In genomic region chr6:106884576-106884975, GRCh38 we compare ENCODE assay signal across 15 cellular contexts.
A peak's percentile ranks its signal among the peaks of the same experiment; 100 is the strongest.
DNase-seq lines count a peak whose midpoint lies in the region; ATAC-seq, FAIRE-seq and TF ChIP-seq lines count a peak whose summit lies in the region.
"Had no signal": no experiment of that assay in that cellular context is flagged by ENCODE, and none has a peak within 500 bp of the region (broad histone marks: within the 10 kb centered on the region; RNA-seq: fewer than 3 reads in every experiment).

No MANE protein-coding gene starts in this region.

- no peak overlapping the region for H3K9ac ChIP-seq in K562 (ENCODE audit: insufficient read depth in 1 of 2, low read depth in 2 of 2, low read length in 2 of 2)

- no peaks in the 10 kb centered on the region for H3K36me3 Mint-ChIP-seq in Caco-2 (ENCODE audit: insufficient read depth, unreplicated experiment)
- peaks cover 3% of the 10 kb centered on the region for H3K36me3 Mint-ChIP-seq in type B pancreatic cell
- H3K36me3 Mint-ChIP-seq: CD4-positive, CD25-positive, alpha-beta regulatory T cell had no signal

- no peak for DNase-seq in Caco-2
- no peak for DNase-seq in K562 (ENCODE audit: extremely low read depth in 1 of 4, low spot score in 3 of 4)
- no peak for DNase-seq in esophagus squamous epithelium (lab: John Stamatoyannopoulos, UW)
- DNase-seq in type B pancreatic cell (ENCODE audit: extremely low spot score, unreplicated experiment): no peak
- no peak for DNase-seq in gastrocnemius medialis
- no peak for DNase-seq in epidermal melanocyte (ENCODE audit: insufficient read length, low spot score)
- no peak for DNase-seq in activated gamma-delta T cell (lab: John Stamatoyannopoulos, UW)
- DNase-seq: C1 segment of cervical spinal cord; CD4-positive, CD25-positive, alpha-beta regulatory T cell; DMS79; GDM1; H7 had no signal

- peaks cover 4% of the 10 kb centered on the region for H3K9me1 ChIP-seq in K562 (ENCODE audit: control insufficient read depth, insufficient read depth, low read length)

- BruUV-seq in Caco-2 (replicated peaks; lab: Mats Ljungman, UMichigan): no TSS peak
- no TSS peak for BruUV-seq in K562 (replicated peaks; lab: Mats Ljungman, UMichigan)

- POLR2A ChIA-PET in Caco-2 (lab: Charles Lee) (interaction anchor here (0.7 kb wide), 1 partner anchor 55 kb away, joined by 6 read pairs; no protein-coding TSS in a partner anchor), K562 (lab: Yijun Ruan, JAX) (no interaction called here)

- no peak overlapping the region for H3K4me3 ChIP-seq in Caco-2 (ENCODE audit: low read depth, low read length)
- no peak overlapping the region for H3K4me3 ChIP-seq in K562
- H3K4me3 ChIP-seq in esophagus squamous epithelium: no peak overlapping the region
- H3K4me3 ChIP-seq in gastrocnemius medialis: no peak overlapping the region
- H3K4me3 ChIP-seq: GM23338 had no signal

- intact Hi-C loops in Caco-2 (cut with micrococcal nuclease; ENCODE audit: unreplicated experiment) (loop anchor here (1.0 kb wide), 2 partner anchors 40 to 95 kb away; no protein-coding TSS in a partner anchor), K562 (cut with micrococcal nuclease) (loop anchor here (2.0 kb wide), 1 partner anchor 94 kb away; no protein-coding TSS in a partner anchor), esophagus squamous epithelium (cut with DNase I) (no loop called here), gastrocnemius medialis (cut with DNase I; ENCODE audit: low total_unique reads) (no loop called here)

- no peak for TF ChIP-seq RAD21 in K562 (CRISPR knock-in tag; conservative IDR thresholded peaks at IDR 0.05 in 1 of 2, IDR thresholded peaks at IDR 0.05 in 1 of 2)

- no peak for FAIRE-seq in K562 (lab: Jason Lieb, UNC)
- FAIRE-seq: GM12892 had no signal

- ATAC-seq in K562 (no peak), gastrocnemius medialis (no peak)

- no peak overlapping the region for H3K4me2 ChIP-seq in K562 (ENCODE audit: insufficient read depth, low read length)
- H3K4me2 ChIP-seq: GM23338 had no signal

- H3K27me3 ChIP-seq in Caco-2 (replicated peaks; ENCODE audit: control insufficient read depth, insufficient read depth, low read length) (no peaks in the 10 kb centered on the region), K562 (ENCODE audit: control insufficient read depth in 2 of 2, insufficient read depth in 2 of 2, low read length in 2 of 2) (no peaks in the 10 kb centered on the region; a peak in 1 of 5 replicates), esophagus squamous epithelium (no peaks in the 10 kb centered on the region), gastrocnemius medialis (no peaks in the 10 kb centered on the region)
- H3K27me3 ChIP-seq: BE2C had no signal

- H3K4me1 ChIP-seq in Caco-2 (peaks cover 35% of the 10 kb centered on the region), K562 (replicated peaks in 1 of 2; ENCODE audit: control insufficient read depth in 2 of 2, insufficient read depth in 2 of 2, low read length in 2 of 2) (peaks cover 5 to 45% of the 10 kb centered on the region in 2 experiments), esophagus squamous epithelium (peaks cover 7 to 82% (median 11%) of the 10 kb centered on the region in 3 donors), gastrocnemius medialis (no peaks in the 10 kb centered on the region)

- H3K27ac Mint-ChIP-seq in Caco-2 (ENCODE audit: unreplicated experiment) (peak overlapping the region; percentile 21), type B pancreatic cell (peak overlapping the region; percentile 35)
- H3K27ac Mint-ChIP-seq: CD4-positive, CD25-positive, alpha-beta regulatory T cell; GM23338 had no signal

- H3K27me3 Mint-ChIP-seq in Caco-2 (ENCODE audit: insufficient read depth, unreplicated experiment) (no peaks in the 10 kb centered on the region), type B pancreatic cell (no peaks in the 10 kb centered on the region)

- H2AFZ ChIP-seq in K562 (ENCODE audit: low read depth, low read length): peak overlapping the region; percentile 89

- no peak overlapping the region for H3K27ac ChIP-seq in K562 (ENCODE audit: extremely low read depth, low read depth, low read length)
- H3K27ac ChIP-seq in esophagus squamous epithelium: peak overlapping the region in 3 of 4 donors; percentile 78 to 87 (median 84)
- no peak overlapping the region for H3K27ac ChIP-seq in gastrocnemius medialis

- WGBS in K562 (ENCODE audit: insufficient coverage, low coverage, missing lambda C conversion rate): 71% methylated on average over 6 of the region's 6 CpGs
- WGBS in esophagus squamous epithelium, 2 donors: 88 to 93% methylated on average over 6 of the region's 6 CpGs

- no peaks in the 10 kb centered on the region for H3K79me2 ChIP-seq in K562 (ENCODE audit: control insufficient read depth, insufficient read depth, low read length)

- H3K9me3 Mint-ChIP-seq in Caco-2 (ENCODE audit: unreplicated experiment) (no peaks in the 10 kb centered on the region), type B pancreatic cell (no peaks in the 10 kb centered on the region)
- H3K9me3 Mint-ChIP-seq: GM23338 had no signal

- TF ChIP-seq POLR2A in K562 (conservative IDR thresholded peaks at IDR 0.05) (no peak), esophagus squamous epithelium (IDR thresholded peaks at IDR 0.05) (no peak), gastrocnemius medialis (IDR thresholded peaks at IDR 0.05) (no peak)

- H3K4me1 Mint-ChIP-seq in Caco-2 (ENCODE audit: low read depth, unreplicated experiment) (peaks cover 33% of the 10 kb centered on the region), type B pancreatic cell (ENCODE audit: unreplicated experiment) (peaks cover 61% of the 10 kb centered on the region)
- H3K4me1 Mint-ChIP-seq: CD4-positive, CD25-positive, alpha-beta regulatory T cell had no signal

- TF ChIP-seq CTCF in Caco-2 (IDR thresholded peaks at IDR 0.05; ENCODE audit: insufficient read depth in 1 of 2, low read depth in 1 of 2, low read length in 1 of 2, severe bottlenecking in 1 of 2, unreplicated experiment in 1 of 2): no peak
- no peak for TF ChIP-seq CTCF in K562 (IDR thresholded peaks at IDR 0.05 in 2 of 3, conservative IDR thresholded peaks at IDR 0.05 in 1 of 3; ENCODE audit: insufficient read depth in 2 of 3, low read depth in 1 of 3, low read length in 3 of 3)
- TF ChIP-seq CTCF in esophagus squamous epithelium (IDR thresholded peaks at IDR 0.05): no peak
- TF ChIP-seq CTCF in type B pancreatic cell (conservative IDR thresholded peaks at IDR 0.05): no peak
- TF ChIP-seq CTCF in gastrocnemius medialis (IDR thresholded peaks at IDR 0.05 in 4 of 5, conservative IDR thresholded peaks at IDR 0.05 in 1 of 5): no peak

- no peaks in the 10 kb centered on the region for H3K36me3 ChIP-seq in Caco-2 (ENCODE audit: control insufficient read depth, insufficient read depth, low read length)
- H3K36me3 ChIP-seq in K562 (ENCODE audit: control insufficient read depth, insufficient read depth, low read length): no peaks in the 10 kb centered on the region
- no peaks in the 10 kb centered on the region for H3K36me3 ChIP-seq in esophagus squamous epithelium
- no peaks in the 10 kb centered on the region for H3K36me3 ChIP-seq in gastrocnemius medialis
- H3K36me3 ChIP-seq: BE2C had no signal

- no peaks in the 10 kb centered on the region for H4K20me1 ChIP-seq in K562 (replicated peaks; ENCODE audit: control insufficient read depth, insufficient read depth, low read length)

- in situ Hi-C loops in K562 (cut with MboI): no loop called here
- in situ Hi-C loops in gastrocnemius medialis (cut with MboI; ENCODE audit: low sequenced_read_pairs in 4 of 4): no loop called here

- H3K4me3 Mint-ChIP-seq in Caco-2 (ENCODE audit: unreplicated experiment) (no peak overlapping the region), type B pancreatic cell (peak overlapping the region; percentile 30)
- H3K4me3 Mint-ChIP-seq: CD4-positive, CD25-positive, alpha-beta regulatory T cell; GM23338 had no signal

- TF ChIP-seq EP300 in K562 (IDR thresholded peaks at IDR 0.05; ENCODE audit: low read length): no peak

- no peaks in the 10 kb centered on the region for H3K9me3 ChIP-seq in Caco-2
- no peaks in the 10 kb centered on the region for H3K9me3 ChIP-seq in K562 (replicated peaks; ENCODE audit: control insufficient read depth, insufficient read depth, low read depth, low read length)
- no peaks in the 10 kb centered on the region for H3K9me3 ChIP-seq in esophagus squamous epithelium
- no peaks in the 10 kb centered on the region for H3K9me3 ChIP-seq in gastrocnemius medialis
- H3K9me3 ChIP-seq: BE2C had no signal

- CTCF ChIA-PET in Caco-2 (lab: Charles Lee) (no interaction called here), K562 (lab: Yijun Ruan, JAX; ENCODE audit: low intra/inter-chr PET ratio) (no interaction called here)

Comparison
In these comparisons a context has a peak if more than half of its experiments do, and no peak if none do; other contexts are left out.
1. H3K27ac ChIP-seq: peak in esophagus squamous epithelium (3 of 4); none in K562 (single experiment) and gastrocnemius medialis (0 of 4).
2. intact Hi-C loops: an anchor here in Caco-2 (1.0 kb wide) and K562 (2.0 kb wide); none called in esophagus squamous epithelium and gastrocnemius medialis.